Comparison of ENCODE assay signal across 1 cellular context in genomic region chr2:233761040-233761769, GRCh38.
A peak's percentile ranks its signal among the peaks of the same experiment; 100 is the strongest.
TF ChIP-seq lines count a peak whose summit lies in the region.

No MANE protein-coding gene starts in this region.

TF ChIP-seq in K562, 482 proteins besides CTCF, POLR2A, EP300 and RAD21:
- no peak for TF ChIP-seq ZNF134 (CRISPR knock-in tag; conservative IDR thresholded peaks at IDR 0.05)
- TF ChIP-seq, protein P1, sequence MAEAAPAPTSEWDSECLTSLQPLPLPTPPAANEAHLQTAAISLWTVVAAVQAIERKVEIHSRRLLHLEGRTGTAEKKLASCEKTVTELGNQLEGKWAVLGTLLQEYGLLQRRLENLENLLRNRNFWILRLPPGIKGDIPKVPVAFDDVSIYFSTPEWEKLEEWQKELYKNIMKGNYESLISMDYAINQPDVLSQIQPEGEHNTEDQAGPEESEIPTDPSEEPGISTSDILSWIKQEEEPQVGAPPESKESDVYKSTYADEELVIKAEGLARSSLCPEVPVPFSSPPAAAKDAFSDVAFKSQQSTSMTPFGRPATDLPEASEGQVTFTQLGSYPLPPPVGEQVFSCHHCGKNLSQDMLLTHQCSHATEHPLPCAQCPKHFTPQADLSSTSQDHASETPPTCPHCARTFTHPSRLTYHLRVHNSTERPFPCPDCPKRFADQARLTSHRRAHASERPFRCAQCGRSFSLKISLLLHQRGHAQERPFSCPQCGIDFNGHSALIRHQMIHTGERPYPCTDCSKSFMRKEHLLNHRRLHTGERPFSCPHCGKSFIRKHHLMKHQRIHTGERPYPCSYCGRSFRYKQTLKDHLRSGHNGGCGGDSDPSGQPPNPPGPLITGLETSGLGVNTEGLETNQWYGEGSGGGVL (CRISPR knock-in tag; IDR thresholded peaks at IDR 0.05) = no peak
- TF ChIP-seq MAFF (IDR thresholded peaks at IDR 0.05; ENCODE audit: low read length) = peak; percentile 57
- TF ChIP-seq BRF1 (IDR thresholded peaks at IDR 0.05; ENCODE audit: borderline replicate concordance, extremely low read depth, insufficient read length) = no peak
- TF ChIP-seq, protein P2, sequence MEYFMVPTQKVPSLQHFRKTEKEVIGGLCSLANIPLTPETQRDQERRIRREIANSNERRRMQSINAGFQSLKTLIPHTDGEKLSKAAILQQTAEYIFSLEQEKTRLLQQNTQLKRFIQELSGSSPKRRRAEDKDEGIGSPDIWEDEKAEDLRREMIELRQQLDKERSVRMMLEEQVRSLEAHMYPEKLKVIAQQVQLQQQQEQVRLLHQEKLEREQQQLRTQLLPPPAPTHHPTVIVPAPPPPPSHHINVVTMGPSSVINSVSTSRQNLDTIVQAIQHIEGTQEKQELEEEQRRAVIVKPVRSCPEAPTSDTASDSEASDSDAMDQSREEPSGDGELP (CRISPR knock-in tag; IDR thresholded peaks at IDR 0.05; ENCODE audit: borderline replicate concordance) = no peak
- peak; percentile 56 for TF ChIP-seq ZNF316 (IDR thresholded peaks at IDR 0.05)
- TF ChIP-seq HDAC2 (IDR thresholded peaks at IDR 0.05) = no peak
- no peak for TF ChIP-seq TAL1 (IDR thresholded peaks at IDR 0.05)
- TF ChIP-seq, protein P3, sequence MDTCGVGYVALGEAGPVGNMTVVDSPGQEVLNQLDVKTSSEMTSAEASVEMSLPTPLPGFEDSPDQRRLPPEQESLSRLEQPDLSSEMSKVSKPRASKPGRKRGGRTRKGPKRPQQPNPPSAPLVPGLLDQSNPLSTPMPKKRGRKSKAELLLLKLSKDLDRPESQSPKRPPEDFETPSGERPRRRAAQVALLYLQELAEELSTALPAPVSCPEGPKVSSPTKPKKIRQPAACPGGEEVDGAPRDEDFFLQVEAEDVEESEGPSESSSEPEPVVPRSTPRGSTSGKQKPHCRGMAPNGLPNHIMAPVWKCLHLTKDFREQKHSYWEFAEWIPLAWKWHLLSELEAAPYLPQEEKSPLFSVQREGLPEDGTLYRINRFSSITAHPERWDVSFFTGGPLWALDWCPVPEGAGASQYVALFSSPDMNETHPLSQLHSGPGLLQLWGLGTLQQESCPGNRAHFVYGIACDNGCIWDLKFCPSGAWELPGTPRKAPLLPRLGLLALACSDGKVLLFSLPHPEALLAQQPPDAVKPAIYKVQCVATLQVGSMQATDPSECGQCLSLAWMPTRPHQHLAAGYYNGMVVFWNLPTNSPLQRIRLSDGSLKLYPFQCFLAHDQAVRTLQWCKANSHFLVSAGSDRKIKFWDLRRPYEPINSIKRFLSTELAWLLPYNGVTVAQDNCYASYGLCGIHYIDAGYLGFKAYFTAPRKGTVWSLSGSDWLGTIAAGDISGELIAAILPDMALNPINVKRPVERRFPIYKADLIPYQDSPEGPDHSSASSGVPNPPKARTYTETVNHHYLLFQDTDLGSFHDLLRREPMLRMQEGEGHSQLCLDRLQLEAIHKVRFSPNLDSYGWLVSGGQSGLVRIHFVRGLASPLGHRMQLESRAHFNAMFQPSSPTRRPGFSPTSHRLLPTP (IDR thresholded peaks at IDR 0.05; ENCODE audit: borderline replicate concordance, extremely low read depth, insufficient read length) = no peak
- no peak for TF ChIP-seq ZNF24 (IDR thresholded peaks at IDR 0.05)
- peak; percentile 44 for TF ChIP-seq MAFG (tag; conservative IDR thresholded peaks at IDR 0.05)
- TF ChIP-seq MAFK (IDR thresholded peaks at IDR 0.05; ENCODE audit: low read length) = peak; percentile 54; the same call in 1 of the 2 replicates
- TF ChIP-seq YY1 (IDR thresholded peaks at IDR 0.05; ENCODE audit: borderline replicate concordance in 1 of 3, control insufficient read depth in 1 of 3, extremely low read depth in 1 of 3, insufficient read depth in 3 of 3, insufficient read length in 1 of 3, insufficient replicate concordance in 2 of 3, low read depth in 1 of 3, low read length in 2 of 3) = no peak
- TF ChIP-seq, protein P4, sequence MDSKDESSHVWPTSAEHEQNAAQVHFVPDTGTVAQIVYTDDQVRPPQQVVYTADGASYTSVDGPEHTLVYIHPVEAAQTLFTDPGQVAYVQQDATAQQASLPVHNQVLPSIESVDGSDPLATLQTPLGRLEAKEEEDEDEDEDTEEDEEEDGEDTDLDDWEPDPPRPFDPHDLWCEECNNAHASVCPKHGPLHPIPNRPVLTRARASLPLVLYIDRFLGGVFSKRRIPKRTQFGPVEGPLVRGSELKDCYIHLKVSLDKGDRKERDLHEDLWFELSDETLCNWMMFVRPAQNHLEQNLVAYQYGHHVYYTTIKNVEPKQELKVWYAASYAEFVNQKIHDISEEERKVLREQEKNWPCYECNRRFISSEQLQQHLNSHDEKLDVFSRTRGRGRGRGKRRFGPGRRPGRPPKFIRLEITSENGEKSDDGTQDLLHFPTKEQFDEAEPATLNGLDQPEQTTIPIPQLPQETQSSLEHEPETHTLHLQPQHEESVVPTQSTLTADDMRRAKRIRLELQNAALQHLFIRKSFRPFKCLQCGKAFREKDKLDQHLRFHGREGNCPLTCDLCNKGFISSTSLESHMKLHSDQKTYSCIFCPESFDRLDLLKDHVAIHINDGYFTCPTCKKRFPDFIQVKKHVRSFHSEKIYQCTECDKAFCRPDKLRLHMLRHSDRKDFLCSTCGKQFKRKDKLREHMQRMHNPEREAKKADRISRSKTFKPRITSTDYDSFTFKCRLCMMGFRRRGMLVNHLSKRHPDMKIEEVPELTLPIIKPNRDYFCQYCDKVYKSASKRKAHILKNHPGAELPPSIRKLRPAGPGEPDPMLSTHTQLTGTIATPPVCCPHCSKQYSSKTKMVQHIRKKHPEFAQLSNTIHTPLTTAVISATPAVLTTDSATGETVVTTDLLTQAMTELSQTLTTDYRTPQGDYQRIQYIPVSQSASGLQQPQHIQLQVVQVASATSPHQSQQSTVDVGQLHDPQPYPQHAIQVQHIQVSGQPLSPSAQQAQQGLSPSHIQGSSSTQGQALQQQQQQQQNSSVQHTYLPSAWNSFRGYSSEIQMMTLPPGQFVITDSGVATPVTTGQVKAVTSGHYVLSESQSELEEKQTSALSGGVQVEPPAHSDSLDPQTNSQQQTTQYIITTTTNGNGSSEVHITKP (IDR thresholded peaks at IDR 0.05; ENCODE audit: partially characterized antibody) = no peak
- no peak for TF ChIP-seq CBX2 (IDR thresholded peaks at IDR 0.05; ENCODE audit: insufficient read depth, low read length, poor library complexity, severe bottlenecking)
- no peak for TF ChIP-seq HIVEP1 (CRISPR knock-in tag; IDR thresholded peaks at IDR 0.05)
- TF ChIP-seq ZNF830 (CRISPR knock-in tag; IDR thresholded peaks at IDR 0.05) = no peak
- TF ChIP-seq CUX1 (CRISPR knock-in tag; IDR thresholded peaks at IDR 0.05) = no peak
- no peak for TF ChIP-seq PBX2 (CRISPR knock-in tag; IDR thresholded peaks at IDR 0.05; ENCODE audit: low read depth)
- TF ChIP-seq PBX2 (tag; conservative IDR thresholded peaks at IDR 0.05; ENCODE audit: low read depth) = no peak
- TF ChIP-seq SMARCE1 (IDR thresholded peaks at IDR 0.05) = no peak
- no peak for TF ChIP-seq HDAC6 (IDR thresholded peaks at IDR 0.05; ENCODE audit: low read depth, low read length)
- no peak for TF ChIP-seq HMG20A (CRISPR knock-in tag; conservative IDR thresholded peaks at IDR 0.05)
- no peak for TF ChIP-seq EP400 (IDR thresholded peaks at IDR 0.05)
- no peak for TF ChIP-seq KAT2B (IDR thresholded peaks at IDR 0.05; ENCODE audit: low read depth, low read length)
- no peak for TF ChIP-seq JUNB (CRISPR knock-in tag; conservative IDR thresholded peaks at IDR 0.05)
- TF ChIP-seq, protein P5, sequence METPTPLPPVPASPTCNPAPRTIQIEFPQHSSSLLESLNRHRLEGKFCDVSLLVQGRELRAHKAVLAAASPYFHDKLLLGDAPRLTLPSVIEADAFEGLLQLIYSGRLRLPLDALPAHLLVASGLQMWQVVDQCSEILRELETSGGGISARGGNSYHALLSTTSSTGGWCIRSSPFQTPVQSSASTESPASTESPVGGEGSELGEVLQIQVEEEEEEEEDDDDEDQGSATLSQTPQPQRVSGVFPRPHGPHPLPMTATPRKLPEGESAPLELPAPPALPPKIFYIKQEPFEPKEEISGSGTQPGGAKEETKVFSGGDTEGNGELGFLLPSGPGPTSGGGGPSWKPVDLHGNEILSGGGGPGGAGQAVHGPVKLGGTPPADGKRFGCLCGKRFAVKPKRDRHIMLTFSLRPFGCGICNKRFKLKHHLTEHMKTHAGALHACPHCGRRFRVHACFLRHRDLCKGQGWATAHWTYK (CRISPR knock-in tag; IDR thresholded peaks at IDR 0.05) = no peak
- TF ChIP-seq, protein P6, sequence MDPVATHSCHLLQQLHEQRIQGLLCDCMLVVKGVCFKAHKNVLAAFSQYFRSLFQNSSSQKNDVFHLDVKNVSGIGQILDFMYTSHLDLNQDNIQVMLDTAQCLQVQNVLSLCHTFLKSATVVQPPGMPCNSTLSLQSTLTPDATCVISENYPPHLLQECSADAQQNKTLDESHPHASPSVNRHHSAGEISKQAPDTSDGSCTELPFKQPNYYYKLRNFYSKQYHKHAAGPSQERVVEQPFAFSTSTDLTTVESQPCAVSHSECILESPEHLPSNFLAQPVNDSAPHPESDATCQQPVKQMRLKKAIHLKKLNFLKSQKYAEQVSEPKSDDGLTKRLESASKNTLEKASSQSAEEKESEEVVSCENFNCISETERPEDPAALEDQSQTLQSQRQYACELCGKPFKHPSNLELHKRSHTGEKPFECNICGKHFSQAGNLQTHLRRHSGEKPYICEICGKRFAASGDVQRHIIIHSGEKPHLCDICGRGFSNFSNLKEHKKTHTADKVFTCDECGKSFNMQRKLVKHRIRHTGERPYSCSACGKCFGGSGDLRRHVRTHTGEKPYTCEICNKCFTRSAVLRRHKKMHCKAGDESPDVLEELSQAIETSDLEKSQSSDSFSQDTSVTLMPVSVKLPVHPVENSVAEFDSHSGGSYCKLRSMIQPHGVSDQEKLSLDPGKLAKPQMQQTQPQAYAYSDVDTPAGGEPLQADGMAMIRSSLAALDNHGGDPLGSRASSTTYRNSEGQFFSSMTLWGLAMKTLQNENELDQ (CRISPR knock-in tag; IDR thresholded peaks at IDR 0.05; ENCODE audit: borderline replicate concordance) = no peak
- TF ChIP-seq C11orf30 (IDR thresholded peaks at IDR 0.05; ENCODE audit: low read depth) = peak; percentile 37; the same call in 1 of the 2 replicates
- no peak for TF ChIP-seq ZBTB7A (IDR thresholded peaks at IDR 0.05; ENCODE audit: borderline replicate concordance, control insufficient read depth, low read depth, low read length)
- TF ChIP-seq, protein P7, sequence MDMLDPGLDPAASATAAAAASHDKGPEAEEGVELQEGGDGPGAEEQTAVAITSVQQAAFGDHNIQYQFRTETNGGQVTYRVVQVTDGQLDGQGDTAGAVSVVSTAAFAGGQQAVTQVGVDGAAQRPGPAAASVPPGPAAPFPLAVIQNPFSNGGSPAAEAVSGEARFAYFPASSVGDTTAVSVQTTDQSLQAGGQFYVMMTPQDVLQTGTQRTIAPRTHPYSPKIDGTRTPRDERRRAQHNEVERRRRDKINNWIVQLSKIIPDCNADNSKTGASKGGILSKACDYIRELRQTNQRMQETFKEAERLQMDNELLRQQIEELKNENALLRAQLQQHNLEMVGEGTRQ (CRISPR knock-in tag; IDR thresholded peaks at IDR 0.05) = no peak
